27 cellular contexts compared by ENCODE assay signal in the genomic region with DNA sequence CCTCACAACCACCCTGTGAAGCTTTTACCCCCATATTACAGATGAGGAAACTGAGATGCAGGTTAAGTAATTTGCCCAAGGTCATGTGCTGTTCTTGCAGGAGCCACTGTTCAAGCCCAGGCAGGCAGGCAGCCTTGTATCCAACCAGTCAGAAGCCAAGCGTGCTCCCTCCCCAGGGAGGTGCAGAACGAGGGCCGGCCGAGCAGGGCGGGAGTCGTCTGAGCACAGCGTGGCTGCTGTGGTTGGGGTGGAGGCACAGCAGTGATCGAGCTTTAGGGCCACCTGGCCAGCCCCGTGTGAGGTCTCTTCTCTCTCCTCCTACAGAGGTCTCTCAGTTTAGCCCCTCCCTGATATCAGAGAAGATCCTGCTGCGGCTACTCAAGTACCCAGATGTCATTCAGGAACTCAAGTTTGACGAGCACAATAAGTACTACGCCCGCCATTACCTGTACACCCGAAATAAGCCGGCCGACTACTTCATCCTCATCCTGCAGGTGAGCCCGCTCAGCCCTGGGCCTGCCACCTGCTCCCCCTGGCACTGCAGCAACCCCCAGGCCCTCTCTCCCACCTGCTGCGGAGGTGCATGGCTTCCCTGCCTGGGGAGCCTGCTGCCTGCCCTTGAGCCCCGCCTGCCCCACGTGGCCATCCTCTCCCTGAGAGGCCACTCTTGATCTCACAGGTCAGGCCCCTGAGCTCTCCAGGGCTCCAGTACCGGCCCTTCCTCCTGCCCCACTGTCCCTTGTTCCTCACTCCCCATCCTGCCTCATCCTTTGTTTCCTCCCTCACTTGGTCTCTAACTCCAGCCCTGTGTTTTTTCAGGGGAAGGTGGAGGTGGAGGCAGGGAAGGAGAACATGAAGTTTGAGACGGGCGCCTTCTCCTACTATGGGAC. TPM values are rescaled to one million over a fixed set of nuclear protein-coding genes. Genes with fewer than 3 reads are reported as not detected.
DNase-seq lines count a peak whose midpoint lies in the region; TF ChIP-seq lines count a peak whose summit lies in the region.
"Had no signal": no experiment of that assay in that cellular context is flagged by ENCODE, and none has a peak within 500 bp of the region (broad histone marks: within the 10 kb centered on the region; RNA-seq: fewer than 3 reads in every experiment).

No MANE protein-coding gene starts in this region.

- DNase-seq in NCI-H2107 treated with DMSO at 0.1 percent for 48 hours (lab: John Stamatoyannopoulos, UW; ENCODE audit: unreplicated experiment) (peak; percentile 36), NCI-H2107 (lab: John Stamatoyannopoulos, UW) (no peak), dedifferentiated amniotic fluid mesenchymal stem cell (ENCODE audit: extremely low spot score) (peak; percentile 9), spleen (peak; percentile 70), hippocampal formation (lab: John Stamatoyannopoulos, UW) (no peak), cardiac septum (ENCODE audit: low spot score) (no peak)
- DNase-seq: 8988T; activated CD4-positive, alpha-beta T cell treated with anti-CD3 and anti-CD28 coated beads for 4 hours; activated effector memory CD4-positive, alpha-beta T cell treated with Interleukin-2 at 50 U/mL for 16 hours; activated naive CD8-positive, alpha-beta T cell treated with anti-CD3 and anti-CD28 coated beads for 36 hours; activated T-cell treated with anti-CD3 and anti-CD28 coated beads for 4 hours; anterior cingulate cortex; C1 segment of cervical spinal cord; COR-L47; KBM-7; NCI-H1105; NCI-H2029 treated with DMSO at 0.1 percent for 48 hours; NCI-H446; NCI-H82; nephron progenitor cell; stimulated activated CD4-positive, alpha-beta T cell treated with anti-CD3 and anti-CD28 coated beads, Interleukin-1b, Interleukin-23, amount 100 ng/mL, for 48 hours; stomach; T1000; uterus had no signal

- no peak for TF ChIP-seq POLR2A in spleen (IDR thresholded peaks at IDR 0.05)

- no peaks in the 10 kb centered on the region for H3K27me3 ChIP-seq in spleen (replicated peaks in 1 of 7)
- H3K27me3 ChIP-seq: stomach, uterus had no signal

- peaks cover 0 to 51% (median 29%) of the 10 kb centered on the region in 6 donors for H3K36me3 ChIP-seq in spleen
- H3K36me3 ChIP-seq: uterus had no signal

- no peaks in the 10 kb centered on the region for H3K9me3 ChIP-seq in spleen
- H3K9me3 ChIP-seq: stomach, uterus had no signal

- WGBS in spleen, 5 donors, result 89 to 93% (median 92%) methylated on average over 23 of the region's 23 CpGs

- no peak for TF ChIP-seq CTCF in spleen (IDR thresholded peaks at IDR 0.05 in 8 of 11, conservative IDR thresholded peaks at IDR 0.05 in 3 of 11)

- intact Hi-C loops in spleen (cut with DNase I; ENCODE audit: low total_unique reads) (no loop called here), cardiac septum (cut with DNase I) (no loop called here)

- H3K27ac ChIP-seq in spleen, result no peak overlapping the region
- H3K27ac ChIP-seq: parathyroid adenoma, stomach, uterus, VCaP had no signal

- peaks cover 5 to 29% (median 16%) of the 10 kb centered on the region in 6 donors for H3K4me1 ChIP-seq in spleen
- H3K4me1 ChIP-seq: uterus had no signal

- no peak overlapping the region for H3K4me3 ChIP-seq in spleen
- H3K4me3 ChIP-seq: smooth muscle cell, stomach, uterus had no signal

RNA-seq across cellular contexts. Expression of gene CNNM3, which starts 17.1 kb away (rescaled TPM):
- total RNA-seq in spleen, result 10 to 100 TPM; 20.7 to 37.8 (median 25.6) TPM
- polyA plus RNA-seq in spleen, result 1 to 10 TPM; 3.7 to 7.8 (median 3.7) TPM
- total RNA-seq in cardiac septum, result 10.7 TPM

RNA-seq across cellular contexts. Expression of gene CNNM4, which starts 38.3 kb away (rescaled TPM):
- total RNA-seq in spleen (10 to 100 TPM in 3 of 7 donors, 1 to 10 TPM in 4; 5.7 to 14.4 (median 9.4) TPM), cardiac septum (36.8 TPM)
- 1 to 10 TPM; 1.5 to 3.3 (median 2.8) TPM for polyA plus RNA-seq in spleen

RNA-seq across cellular contexts. Expression of gene ANKRD23, which starts 44.8 kb away (rescaled TPM):
- 10 to 100 TPM in 3 of 7 donors, 1 to 10 TPM in 4; 4.6 to 19.8 (median 9.3) TPM for total RNA-seq in spleen
- polyA plus RNA-seq in spleen, result 1 to 10 TPM; 2.4 to 4.9 (median 3.9) TPM
- total RNA-seq in cardiac septum, result 10.6 TPM

RNA-seq across cellular contexts. Expression of gene ANKRD39, which starts 58.8 kb away (rescaled TPM):
- total RNA-seq in spleen, result 10 to 100 TPM; 13.6 to 32.2 (median 22.5) TPM
- polyA plus RNA-seq in spleen, result 10 to 100 TPM; 13.7 to 17.7 (median 15.8) TPM
- 15.2 TPM for total RNA-seq in cardiac septum

RNA-seq across cellular contexts. Expression of gene LMAN2L, which starts 59.1 kb away (rescaled TPM):
- total RNA-seq in spleen (10 to 100 TPM in 4 of 7 donors, 1 to 10 TPM in 3; 8.7 to 15.4 (median 10.8) TPM), cardiac septum (17.0 TPM)
- polyA plus RNA-seq in spleen, result 1 to 10 TPM; 5.8 to 7.1 (median 7.1) TPM

Comparison
In these comparisons a context has a peak if more than half of its experiments do, and no peak if none do; other contexts are left out.
1. DNase-seq: peak in NCI-H2107 treated with DMSO at 0.1 percent for 48 hours (single experiment), dedifferentiated amniotic fluid mesenchymal stem cell (single experiment) and spleen (single experiment); none in NCI-H2107 (single experiment), hippocampal formation (0 of 2) and cardiac septum (single experiment).